ENCODE assay signal across 2 cellular contexts in genomic region chr19:39474139-39474620, GRCh38.
TF ChIP-seq lines count a peak whose summit lies in the region.

No MANE protein-coding gene starts in this region.

TF ChIP-seq in HEK293T, 16 proteins besides CTCF, POLR2A, EP300 and RAD21:
- TF ChIP-seq HDGF (IDR thresholded peaks at IDR 0.05; ENCODE audit: borderline replicate concordance) (0 out of 2 replicates have a peak, but pooled peaks have one; percentile 62), BHLHE40 (IDR thresholded peaks at IDR 0.05; ENCODE audit: borderline replicate concordance) (no peak), FOXK2 (IDR thresholded peaks at IDR 0.05) (no peak)

TF ChIP-seq in SK-N-SH, 30 proteins besides CTCF, POLR2A, EP300 and RAD21:
- no peak for TF ChIP-seq ZBTB33 (IDR thresholded peaks at IDR 0.05; ENCODE audit: borderline replicate concordance, low read depth)
- TF ChIP-seq GABPA (IDR thresholded peaks at IDR 0.05; ENCODE audit: low read depth) = no peak
- TF ChIP-seq CHD2 (IDR thresholded peaks at IDR 0.05; ENCODE audit: low read length, partially characterized antibody) = no peak
- TF ChIP-seq SIN3A (IDR thresholded peaks at IDR 0.05; ENCODE audit: borderline replicate concordance, low read depth, low read length) = no peak
- no peak for TF ChIP-seq RFX5 (IDR thresholded peaks at IDR 0.05; ENCODE audit: low read length)
- TF ChIP-seq SMC3 (IDR thresholded peaks at IDR 0.05; ENCODE audit: low read depth, low read length) = peak; percentile 69; the same call in 1 of the 2 replicates
